Comparison of ENCODE assay signal across 29 cellular contexts in genomic region chrX:51608766-51609165, GRCh38. TPM values are rescaled to one million over a fixed set of nuclear protein-coding genes. Genes with fewer than 3 reads are reported as not detected.
A peak's percentile ranks its signal among the peaks of the same experiment; 100 is the strongest.
DNase-seq lines count a peak whose midpoint lies in the region; ATAC-seq, FAIRE-seq and TF ChIP-seq lines count a peak whose summit lies in the region.
"Had no signal": no experiment of that assay in that cellular context is flagged by ENCODE, and none has a peak within 500 bp of the region (broad histone marks: within the 10 kb centered on the region; RNA-seq: fewer than 3 reads in every experiment).

No MANE protein-coding gene starts in this region.

- FAIRE-seq in kidney (lab: Jason Lieb, UNC), result no peak
- FAIRE-seq: keratinocyte had no signal

- no peak overlapping the region for H3K27ac ChIP-seq in trophoblast cell (ENCODE audit: low read depth, low read length)
- H3K27ac ChIP-seq in kidney (ENCODE audit: low read depth in 2 of 2, low read length in 2 of 2), result no peak overlapping the region
- H3K27ac ChIP-seq: adrenal gland, C4-2B, transverse colon had no signal

- WGBS in trophoblast cell (ENCODE audit: extremely low coverage, insufficient coverage, insufficient read length), result no CpG with 5 or more reads among the region's 2 CpGs

- H2BK120ac ChIP-seq in trophoblast cell (ENCODE audit: insufficient read depth, low read length, poor library complexity), result no peak overlapping the region

- no peak overlapping the region for H3K4me3 Mint-ChIP-seq in Calu3 (ENCODE audit: low read depth, unreplicated experiment)
- H3K4me3 Mint-ChIP-seq: GM23338; natural killer cell; stimulated activated effector memory CD8-positive, alpha-beta T cell treated with anti-CD3 and anti-CD28 coated beads, Interleukin-12 subunit alpha, Interleukin-12 subunit beta, amount 100 ng/mL, for 72 hours; T-cell had no signal

- H3K27me3 Mint-ChIP-seq in Calu3 (ENCODE audit: unreplicated experiment), result peaks cover 38% of the 10 kb centered on the region

- H3K4me3 ChIP-seq in fibroblast of mammary gland (ENCODE audit: control insufficient read depth, low read depth, low read length) (no peak overlapping the region), trophoblast cell (ENCODE audit: low read depth, low read length) (no peak overlapping the region), kidney (ENCODE audit: low read length in 2 of 2) (no peak overlapping the region)
- H3K4me3 ChIP-seq: adrenal gland, GM23338, transverse colon had no signal

- H3K18ac ChIP-seq in trophoblast cell (ENCODE audit: low read length), result no peak overlapping the region

- H3K9me3 ChIP-seq in trophoblast cell (ENCODE audit: insufficient read depth, low read depth, low read length) (no peaks in the 10 kb centered on the region), kidney (ENCODE audit: control insufficient read depth in 1 of 2, low read length in 2 of 2) (no peaks in the 10 kb centered on the region)
- H3K9me3 ChIP-seq: adrenal gland, Caco-2, transverse colon had no signal

- H3K9ac ChIP-seq in trophoblast cell (ENCODE audit: low read length) (no peak overlapping the region), kidney (ENCODE audit: low read length in 2 of 2) (no peak overlapping the region)

- H3K79me1 ChIP-seq in trophoblast cell (ENCODE audit: low read length), result no peaks in the 10 kb centered on the region

- H2AK5ac ChIP-seq in trophoblast cell (ENCODE audit: low read length), result no peak overlapping the region

- CTCF ChIA-PET in Calu3 (lab: Charles Lee), result no interaction called here

- no peak overlapping the region for H3K23ac ChIP-seq in trophoblast cell (ENCODE audit: low read length)

- TF ChIP-seq CTCF in fibroblast of mammary gland (conservative IDR thresholded peaks at IDR 0.05; ENCODE audit: control insufficient read depth, insufficient read depth, low read depth, low read length), result no peak
- no peak for TF ChIP-seq CTCF in kidney (IDR thresholded peaks at IDR 0.05; ENCODE audit: borderline replicate concordance, extremely low read depth, insufficient read depth)
- no peak for TF ChIP-seq CTCF in Calu3 (IDR thresholded peaks at IDR 0.05; ENCODE audit: unreplicated experiment)

- H3K79me2 ChIP-seq in trophoblast cell (ENCODE audit: control insufficient read depth, insufficient read depth, low read length, poor library complexity), result no peaks in the 10 kb centered on the region

- H2BK12ac ChIP-seq in trophoblast cell (ENCODE audit: low read length), result no peak overlapping the region

- no peak overlapping the region for H4K12ac ChIP-seq in trophoblast cell (ENCODE audit: low read depth, low read length)

- H3K4me2 ChIP-seq in trophoblast cell (ENCODE audit: low read length), result no peak overlapping the region
- H3K4me2 ChIP-seq: GM23338 had no signal

- H3K14ac ChIP-seq in trophoblast cell (ENCODE audit: low read length), result no peak overlapping the region

- intact Hi-C loops in kidney (cut with DNase I) (no loop called here), Calu3 (cut with micrococcal nuclease; ENCODE audit: unreplicated experiment) (no loop called here)

- no peak overlapping the region for H4K91ac ChIP-seq in trophoblast cell (ENCODE audit: low read depth, low read length)

- no peaks in the 10 kb centered on the region for H3K36me3 Mint-ChIP-seq in Calu3 (ENCODE audit: insufficient read depth, unreplicated experiment)
- H3K36me3 Mint-ChIP-seq: natural killer cell; stimulated activated effector memory CD8-positive, alpha-beta T cell treated with anti-CD3 and anti-CD28 coated beads, Interleukin-12 subunit alpha, Interleukin-12 subunit beta, amount 100 ng/mL, for 72 hours; T-cell had no signal

- no peak overlapping the region for H3K4ac ChIP-seq in trophoblast cell (ENCODE audit: low read depth, low read length)

- no peaks in the 10 kb centered on the region for H3K27me3 ChIP-seq in trophoblast cell (ENCODE audit: insufficient read depth, low read length)
- H3K27me3 ChIP-seq: transverse colon had no signal

- DNase-seq in EL (peak; percentile 10), M059J (ENCODE audit: low read depth) (peak; percentile 27), fibroblast of mammary gland (ENCODE audit: low read depth) (peak; percentile 76), trophoblast cell (peak; percentile 2 to 49), kidney (no peak), Calu3 (no peak)
- DNase-seq: activated CD4-positive, CD25-positive, alpha-beta regulatory T cell; activated naive CD4-positive, alpha-beta T cell treated with Interleukin-2 at 50 U/mL for 16 hours; adrenal gland; Caco-2; head of caudate nucleus; natural killer cell; NCI-H1092; NCI-H1694 treated with DMSO at 0.1 percent for 48 hours; NCI-H2171; NCI-H510A treated with DMSO at 0.1 percent for 48 hours; T-cell; transverse colon had no signal

- ATAC-seq in HG03521 (IDR thresholded peaks at IDR 0.05; ENCODE audit: unreplicated experiment) (no peak), HG03520 (IDR thresholded peaks at IDR 0.05; ENCODE audit: unreplicated experiment) (no peak)
- ATAC-seq: GM23338; natural killer cell; stimulated activated effector memory CD8-positive, alpha-beta T cell treated with anti-CD3 and anti-CD28 coated beads, Interleukin-12 subunit alpha, Interleukin-12 subunit beta, amount 100 ng/mL, for 72 hours; T-cell had no signal

- H3K4me1 ChIP-seq in trophoblast cell (ENCODE audit: control insufficient read depth in 1 of 2, insufficient read depth in 2 of 2, low read length in 2 of 2) (no peaks in the 10 kb centered on the region), kidney (ENCODE audit: control insufficient read depth in 1 of 2, insufficient read depth in 1 of 2, low read depth in 1 of 2, low read length in 2 of 2) (no peaks in the 10 kb centered on the region)
- H3K4me1 ChIP-seq: adrenal gland, Caco-2, transverse colon had no signal

- no peaks in the 10 kb centered on the region for H3K9me3 Mint-ChIP-seq in Calu3 (ENCODE audit: low read depth, unreplicated experiment)
- H3K9me3 Mint-ChIP-seq: GM23338; natural killer cell; stimulated activated effector memory CD8-positive, alpha-beta T cell treated with anti-CD3 and anti-CD28 coated beads, Interleukin-12 subunit alpha, Interleukin-12 subunit beta, amount 100 ng/mL, for 72 hours; T-cell had no signal

- no peak overlapping the region for H3K27ac Mint-ChIP-seq in Calu3 (ENCODE audit: unreplicated experiment)
- H3K27ac Mint-ChIP-seq: GM23338; natural killer cell; stimulated activated effector memory CD8-positive, alpha-beta T cell treated with anti-CD3 and anti-CD28 coated beads, Interleukin-12 subunit alpha, Interleukin-12 subunit beta, amount 100 ng/mL, for 72 hours; T-cell had no signal

- no peak overlapping the region for H4K8ac ChIP-seq in trophoblast cell (ENCODE audit: low read depth, low read length)

- H2BK5ac ChIP-seq in trophoblast cell (ENCODE audit: low read depth, low read length, poor library complexity), result no peak overlapping the region

- no TSS peak for BruUV-seq in Calu3 (replicated peaks; lab: Mats Ljungman, UMichigan)

- H2AFZ ChIP-seq in trophoblast cell (ENCODE audit: insufficient read depth, low read length, poor library complexity), result no peak overlapping the region
- H2AFZ ChIP-seq: GM23338 had no signal

- H3K4me1 Mint-ChIP-seq in Calu3 (ENCODE audit: low read depth, unreplicated experiment), result no peaks in the 10 kb centered on the region
- H3K4me1 Mint-ChIP-seq: natural killer cell; stimulated activated effector memory CD8-positive, alpha-beta T cell treated with anti-CD3 and anti-CD28 coated beads, Interleukin-12 subunit alpha, Interleukin-12 subunit beta, amount 100 ng/mL, for 72 hours; T-cell had no signal

- H3K36me3 ChIP-seq in trophoblast cell (ENCODE audit: control insufficient read depth in 1 of 2, insufficient read depth in 2 of 2, low read length in 2 of 2) (no peaks in the 10 kb centered on the region), kidney (ENCODE audit: control insufficient read depth in 1 of 2, insufficient read depth in 2 of 2, low read length in 2 of 2) (no peaks in the 10 kb centered on the region)
- H3K36me3 ChIP-seq: adrenal gland, transverse colon had no signal

RNA-seq across cellular contexts. Expression of gene CENPVL3, which starts 9.9 kb away (rescaled TPM):
- total RNA-seq in M059J (2014; rRNA removed; shearing (Covaris generic)), result not detected in 2 replicates
- polyA plus RNA-seq in trophoblast cell (2013), result 0.89 and 1.00 TPM in 2 replicates
- total RNA-seq in kidney (not detected), Calu3 (2022) (not detected in 2 replicates)
- polyA plus RNA-seq in kidney (ENCODE audit: insufficient read depth, low read depth, low replicate concordance), result not detected
- total RNA-seq: Caco-2, fibroblast of lung, HT-29, lower leg skin, natural killer cell, subcutaneous adipose tissue, T-cell, transverse colon had no signal
- polyA plus RNA-seq: AG04450, fibroblast of lung, keratinocyte had no signal

Comparison
In these comparisons a context has a peak if more than half of its experiments do, and no peak if none do; other contexts are left out.
1. DNase-seq: peak in EL (single experiment), M059J (single experiment), fibroblast of mammary gland (single experiment) and trophoblast cell (2 of 2); none in kidney (single experiment) and Calu3 (single experiment).